Comparison of ENCODE assay signal across 8 cellular contexts in genomic region chr17:30021708-30022317, GRCh38.
DNase-seq lines count a peak whose midpoint lies in the region; ATAC-seq, FAIRE-seq and TF ChIP-seq lines count a peak whose summit lies in the region.

No MANE protein-coding gene starts in this region.

- no peak overlapping the region for H3K4me3 ChIP-seq in A549

- TF ChIP-seq CTCF in A549 (IDR thresholded peaks at IDR 0.05), result peak; percentile 97

- 37% methylated on average over 4 of the region's 4 CpGs for WGBS in A549 (ENCODE audit: missing lambda C conversion rate)

- no peak for TF ChIP-seq EP300 in A549 (IDR thresholded peaks at IDR 0.05)

- H3K4me3 Mint-ChIP-seq in naive thymus-derived CD8-positive, alpha-beta T cell, result no peak overlapping the region

- CTCF ChIA-PET in A549 (lab: Yijun Ruan, JAX), result interaction anchor here (0.6 to 4.5 kb wide), 55 partner anchors 9 to 415 kb away, joined by 3 to 53 read pairs (median 3); partner anchors contain the start of genes EFCAB5 and SSH2

- no peak overlapping the region for H3K27ac Mint-ChIP-seq in naive thymus-derived CD8-positive, alpha-beta T cell

- no peak overlapping the region for H3K27ac ChIP-seq in A549

- peaks cover 0 to 15% (median 2%) of the 10 kb centered on the region in 5 donors for H3K27me3 Mint-ChIP-seq in naive thymus-derived CD8-positive, alpha-beta T cell

- TF ChIP-seq POLR2A in A549 (IDR thresholded peaks at IDR 0.05; ENCODE audit: low read length), result no peak

- peak overlapping the region; percentile 53 for H3K4me2 ChIP-seq in A549

- H3K4me1 ChIP-seq in A549, result no peaks in the 10 kb centered on the region

- H3K4me1 Mint-ChIP-seq in naive thymus-derived CD8-positive, alpha-beta T cell, result peaks cover 0 to 1% (median 0%) of the 10 kb centered on the region in 4 donors

- TF ChIP-seq RAD21 in A549 (conservative IDR thresholded peaks at IDR 0.05 in 1 of 2, IDR thresholded peaks at IDR 0.05 in 1 of 2), result peak; percentile 85 to 86

- peak; percentile 73; a peak in 4 of 6 replicates for ATAC-seq in A549
- ATAC-seq in naive thymus-derived CD8-positive, alpha-beta T cell, result peak; percentile 65
- ATAC-seq in GM18517 (IDR thresholded peaks at IDR 0.05; ENCODE audit: unreplicated experiment), result no peak
- no peak for ATAC-seq in GM19035 (IDR thresholded peaks at IDR 0.05; ENCODE audit: unreplicated experiment)

- no peaks in the 10 kb centered on the region for H3K9me3 ChIP-seq in A549

- FAIRE-seq in A549 (lab: Jason Lieb, UNC), result peak; percentile 98
- FAIRE-seq in endometrium (lab: Jason Lieb, UNC), result peak; percentile 46

- POLR2A ChIA-PET in A549 (lab: Yijun Ruan, JAX), result interaction anchor here (0.9 to 1.1 kb wide), 2 partner anchors 89 to 91 kb away, joined by 3 to 4 read pairs; partner anchors contain the start of gene SSH2
- POLR2A ChIA-PET in naive thymus-derived CD8-positive, alpha-beta T cell (lab: Charles Lee), result no interaction called here

- no peaks in the 10 kb centered on the region for H3K36me3 Mint-ChIP-seq in naive thymus-derived CD8-positive, alpha-beta T cell

- DNase-seq in A549 (ENCODE audit: low read depth in 1 of 2, low spot score in 1 of 2) (peak; percentile 65 to 70), EL (peak; percentile 47), NCI-H1417 treated with DMSO at 0.1 percent for 48 hours (lab: John Stamatoyannopoulos, UW) (peak; percentile 11), T1000 (lab: John Stamatoyannopoulos, UW) (peak; percentile 18)
- peak in 8 of 10 donors; percentile 4 to 58 (median 26) for DNase-seq in naive thymus-derived CD8-positive, alpha-beta T cell

- H3K9me3 Mint-ChIP-seq in naive thymus-derived CD8-positive, alpha-beta T cell, result no peaks in the 10 kb centered on the region

TF ChIP-seq in A549, 52 proteins besides CTCF, POLR2A, EP300 and RAD21:
- TF ChIP-seq GATA3 (IDR thresholded peaks at IDR 0.05; ENCODE audit: borderline replicate concordance) (no peak), SMC3 (IDR thresholded peaks at IDR 0.05) (peak; percentile 89)

Comparison
In these comparisons a context has a peak if more than half of its experiments do, and no peak if none do; other contexts are left out.
1. ATAC-seq: peak in A549 (2 of 2) and naive thymus-derived CD8-positive, alpha-beta T cell (2 of 2); none in GM18517 (single experiment) and GM19035 (single experiment).
2. DNase-seq: peak in every context shown above with its lines; median percentile 68 in A549; 47 in EL; 26 in naive thymus-derived CD8-positive, alpha-beta T cell; 18 in T1000; 11 in NCI-H1417 treated with DMSO at 0.1 percent for 48 hours.